ENCODE assay signal across 10 cellular contexts in genomic region chr3:64344721-64345207, GRCh38.
DNase-seq lines count a peak whose midpoint lies in the region; ATAC-seq and TF ChIP-seq lines count a peak whose summit lies in the region.
"Had no signal": no experiment of that assay in that cellular context is flagged by ENCODE, and none has a peak within 500 bp of the region (broad histone marks: within the 10 kb centered on the region; RNA-seq: fewer than 3 reads in every experiment).

No MANE protein-coding gene starts in this region.

- no peak for TF ChIP-seq CTCF in brain (conservative IDR thresholded peaks at IDR 0.05)
- TF ChIP-seq CTCF in suprapubic skin (IDR thresholded peaks at IDR 0.05): no peak

- DNase-seq in iris pigment epithelial cell (ENCODE audit: low read depth): peak; percentile 87
- no peak for DNase-seq in suprapubic skin (ENCODE audit: low spot score in 2 of 2)
- DNase-seq in NCI-H187 (lab: John Stamatoyannopoulos, UW): no peak
- no peak for DNase-seq in hippocampal formation (lab: John Stamatoyannopoulos, UW)
- DNase-seq: activated CD4-positive, CD25-positive, alpha-beta regulatory T cell treated with anti-CD3 and anti-CD28 coated beads, Interleukin-2, amount 50 U/mL, for 72 hours; anterior cingulate cortex; NCI-H524 treated with DMSO at 0.1 percent for 48 hours had no signal

- H3K4me3 ChIP-seq in HUES48 (ENCODE audit: low read depth, low read length): 0 out of 2 replicates have a peak overlapping the region, but pooled peaks have one; percentile 6
- no peak overlapping the region for H3K4me3 ChIP-seq in suprapubic skin

- no peak for TF ChIP-seq EP300 in suprapubic skin (IDR thresholded peaks at IDR 0.05)

- H3K27me3 ChIP-seq in HUES48 (ENCODE audit: control insufficient read depth, insufficient read depth, low read length): no peaks in the 10 kb centered on the region
- H3K27me3 ChIP-seq in suprapubic skin: no peaks in the 10 kb centered on the region

- no peak for TF ChIP-seq POLR2A in suprapubic skin (IDR thresholded peaks at IDR 0.05)

- H3K9me3 ChIP-seq in HUES48 (ENCODE audit: control insufficient read depth, insufficient read depth, low read length) (no peaks in the 10 kb centered on the region), suprapubic skin (no peaks in the 10 kb centered on the region)

- H3K4me1 Mint-ChIP-seq in brain: peaks cover 86% of the 10 kb centered on the region

- no peaks in the 10 kb centered on the region for H3K9me3 Mint-ChIP-seq in brain

- H3K9ac ChIP-seq in HUES48 (ENCODE audit: low read depth, low read length): peak overlapping the region; percentile 26; the same call in 1 of the 2 replicates

- H3K36me3 ChIP-seq in HUES48 (ENCODE audit: control insufficient read depth, insufficient read depth, low read length) (no peaks in the 10 kb centered on the region), suprapubic skin (no peaks in the 10 kb centered on the region)

- no peak for ATAC-seq in GM21825 (IDR thresholded peaks at IDR 0.05; ENCODE audit: unreplicated experiment)

- no peaks in the 10 kb centered on the region for H3K36me3 Mint-ChIP-seq in brain

- WGBS in suprapubic skin: 58% methylated on average over 4 of the region's 4 CpGs

- H3K4me1 ChIP-seq in HUES48 (ENCODE audit: control insufficient read depth, insufficient read depth, low read length) (peaks cover 50% of the 10 kb centered on the region), suprapubic skin (peaks cover 29% of the 10 kb centered on the region)

- peak overlapping the region; percentile 95 for H3K27ac ChIP-seq in HUES48 (ENCODE audit: low read depth, low read length)
- H3K27ac ChIP-seq in suprapubic skin: peak overlapping the region; percentile 25

- H3K4me3 Mint-ChIP-seq in brain: peak overlapping the region in 2 of 5 experiments; percentile 14 to 29

- peak overlapping the region in 4 of 5 experiments; percentile 56 to 96 (median 78) for H3K27ac Mint-ChIP-seq in brain

- H3K27me3 Mint-ChIP-seq in brain: peaks cover 4% of the 10 kb centered on the region
